ENCODE assay signal across 12 cellular contexts in the genomic region with DNA sequence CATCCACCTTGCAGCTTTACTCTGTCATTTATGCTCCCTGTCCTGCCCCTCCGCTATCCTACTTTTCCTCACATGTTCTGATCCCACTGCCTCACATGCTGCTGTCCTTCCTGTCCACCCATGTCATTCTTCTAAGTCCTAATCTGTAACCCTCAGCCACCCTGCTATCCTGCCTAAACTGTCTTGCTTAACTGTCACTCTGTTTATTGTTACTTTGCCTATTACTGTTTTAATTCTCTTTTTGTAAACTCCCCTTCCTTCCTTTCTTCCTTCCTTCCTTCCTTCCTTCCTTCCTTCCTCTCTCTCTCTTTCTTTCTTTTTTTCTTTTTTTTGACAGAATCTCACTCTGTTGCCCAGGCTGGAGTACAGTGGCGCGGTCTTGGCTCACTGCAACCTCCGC. TPM values are rescaled to one million over a fixed set of nuclear protein-coding genes. Genes with fewer than 3 reads are reported as not detected.
DNase-seq lines count a peak whose midpoint lies in the region; ATAC-seq, FAIRE-seq and TF ChIP-seq lines count a peak whose summit lies in the region.
"Had no signal": no experiment of that assay in that cellular context is flagged by ENCODE, and none has a peak within 500 bp of the region (broad histone marks: within the 10 kb centered on the region; RNA-seq: fewer than 3 reads in every experiment).

No MANE protein-coding gene starts in this region.

- no peak overlapping the region for H4K5ac ChIP-seq in H1 (ENCODE audit: insufficient read length, low read depth, low read length)

- no peaks in the 10 kb centered on the region for H3K9me3 Mint-ChIP-seq in activated CD4-positive, alpha-beta T cell treated with anti-CD3 and anti-CD28 coated beads, Interleukin-2, amount 10 ng/mL, durations not matched to agents 24 days and 14 days

- no peak overlapping the region; the same call in 1 of the 2 replicates for H3K18ac ChIP-seq in H1 (ENCODE audit: extremely low read depth, low read length)

- H3K27me3 ChIP-seq in H1 (replicated peaks in 1 of 4; ENCODE audit: control insufficient read depth in 3 of 4, extremely low read depth in 1 of 4, insufficient read depth in 3 of 4, low read length in 3 of 4) (no peaks in the 10 kb centered on the region; a peak in 1 of 7 replicates), psoas muscle (ENCODE audit: insufficient read depth in 3 of 3, low read length in 2 of 3) (no peaks in the 10 kb centered on the region), gastrocnemius medialis (no peaks in the 10 kb centered on the region)
- H3K27me3 ChIP-seq: right atrium auricular region had no signal

- peaks cover 23% of the 10 kb centered on the region for H3K4me1 ChIP-seq in OCI-LY7 (ENCODE audit: insufficient read depth, low read length, poor library complexity, severe bottlenecking)
- H3K4me1 ChIP-seq in H1 (replicated peaks in 1 of 4; ENCODE audit: control insufficient read depth in 3 of 4, insufficient read depth in 4 of 4, low read length in 3 of 4) = peaks cover 0 to 3% (median 1%) of the 10 kb centered on the region in 4 experiments; a peak in 1 of 7 replicates
- peaks cover 16% of the 10 kb centered on the region for H3K4me1 ChIP-seq in psoas muscle
- peaks cover 16 to 22% of the 10 kb centered on the region in 2 donors for H3K4me1 ChIP-seq in gastrocnemius medialis

- CTCF ChIA-PET in OCI-LY7 (lab: Charles Lee; ENCODE audit: unreplicated experiment) (no interaction called here), H1 (lab: Charles Lee; ENCODE audit: partially characterized antibody) (no interaction called here)

- H2AFZ ChIP-seq in OCI-LY7 (ENCODE audit: low read length) (no peak overlapping the region), H1 (ENCODE audit: low read length) (no peak overlapping the region)

- H3K27ac ChIP-seq in OCI-LY7 (ENCODE audit: low read depth, low read length, poor library complexity, severe bottlenecking) (no peak overlapping the region), H1 (ENCODE audit: low read depth, low read length) (no peak overlapping the region), psoas muscle (peak overlapping the region; percentile 83), gastrocnemius medialis (peak overlapping the region in 2 of 4 donors; percentile 86 to 88)
- H3K27ac ChIP-seq: right atrium auricular region had no signal

- POLR2A ChIA-PET in OCI-LY7 (lab: Charles Lee) = interaction anchor here (0.7 to 1.6 kb wide), 2 partner anchors 254 to 624 kb away, joined by 3 to 5 read pairs; a partner anchor contains a TSS
- POLR2A ChIA-PET in H1 (lab: Charles Lee; ENCODE audit: partially characterized antibody) = interaction anchor here (1.7 to 4.0 kb wide), 8 partner anchors 8 to 107 kb away, joined by 5 to 30 read pairs (median 10); a partner anchor contains a TSS

- H3K27ac Mint-ChIP-seq in activated CD4-positive, alpha-beta T cell treated with anti-CD3 and anti-CD28 coated beads, Interleukin-2, amount 10 ng/mL, durations not matched to agents 24 days and 14 days = peak overlapping the region; percentile 94

- peaks cover 36% of the 10 kb centered on the region for H3K4me1 Mint-ChIP-seq in activated CD4-positive, alpha-beta T cell treated with anti-CD3 and anti-CD28 coated beads, Interleukin-2, amount 10 ng/mL, durations not matched to agents 24 days and 14 days

- no peaks in the 10 kb centered on the region for H3K9me3 ChIP-seq in OCI-LY7 (ENCODE audit: low read length)
- H3K9me3 ChIP-seq in H1 (ENCODE audit: insufficient read depth in 2 of 2, low read depth in 1 of 2, low read length in 1 of 2) = no peaks in the 10 kb centered on the region
- H3K9me3 ChIP-seq in psoas muscle = no peaks in the 10 kb centered on the region
- no peaks in the 10 kb centered on the region for H3K9me3 ChIP-seq in gastrocnemius medialis
- H3K9me3 ChIP-seq: right atrium auricular region had no signal

- BruUV-seq in OCI-LY7 (replicated peaks; lab: Mats Ljungman, UMichigan) = no TSS peak

- no peak for FAIRE-seq in H1 (lab: Jason Lieb, UNC)

- H3K36me3 Mint-ChIP-seq in activated CD4-positive, alpha-beta T cell treated with anti-CD3 and anti-CD28 coated beads, Interleukin-2, amount 10 ng/mL, durations not matched to agents 24 days and 14 days (ENCODE audit: low read depth) = peaks cover 40% of the 10 kb centered on the region

- H3K79me2 ChIP-seq in OCI-LY7 (ENCODE audit: insufficient read depth, low read depth, low read length) (no peaks in the 10 kb centered on the region), H1 (ENCODE audit: control insufficient read depth in 1 of 2, insufficient read depth in 2 of 2, low read length in 2 of 2) (no peaks in the 10 kb centered on the region)

- peak overlapping the region; percentile 34 for H4K91ac ChIP-seq in H1 (replicated peaks; ENCODE audit: insufficient read length, low read length)

- 95% methylated on average over 1 of the region's 4 CpGs; no CpG with 5 or more reads in 1 of the 2 experiments for WGBS in H1 (ENCODE audit: extremely low coverage in 1 of 2, insufficient coverage in 1 of 2, insufficient read length in 1 of 2, insufficient replicate concordance in 2 of 2, low coverage in 1 of 2, low lambda C conversion rate in 2 of 2, missing lambda C conversion rate in 1 of 2), 2 experiments
- 89 to 94% (median 92%) methylated on average over 4 of the region's 4 CpGs for WGBS in psoas muscle, 3 donors

- no peak for DNase-seq in activated CD4-positive, alpha-beta T cell treated with anti-CD3 and anti-CD28 coated beads, Interleukin-2, amount 10 ng/mL, durations not matched to agents 24 days and 14 days
- no peak for DNase-seq in activated CD4-positive, alpha-beta T cell treated with anti-CD3 and anti-CD28 coated beads, Interleukin-2, amount 50 U/mL, for 1 hour
- DNase-seq in OCI-LY7 (ENCODE audit: low spot score) = no peak
- DNase-seq in H1 (ENCODE audit: low read depth in 1 of 2, low spot score in 2 of 2) = no peak
- no peak for DNase-seq in psoas muscle
- no peak for DNase-seq in GF-D8 (lab: John Stamatoyannopoulos, UW)
- DNase-seq in gastrocnemius medialis = no peak
- DNase-seq in OCI-M2 (lab: John Stamatoyannopoulos, UW; ENCODE audit: unreplicated experiment) = no peak
- DNase-seq: cortex of kidney, H7, NCI-H526 had no signal

- peak overlapping the region; percentile 71; the same call in 1 of the 2 replicates for H2AK5ac ChIP-seq in H1 (ENCODE audit: low read depth, low read length)

- no peaks in the 10 kb centered on the region for H3K9me2 ChIP-seq in OCI-LY7 (ENCODE audit: insufficient read depth, low read length)

- H2BK5ac ChIP-seq in H1 (ENCODE audit: low read depth, low read length) = no peak overlapping the region

- no peak for ATAC-seq in psoas muscle
- ATAC-seq in gastrocnemius medialis = no peak

- H3K23me2 ChIP-seq in H1 (ENCODE audit: low read depth, low read length) = peaks cover 8% of the 10 kb centered on the region

- in situ Hi-C loops in gastrocnemius medialis (cut with MboI; ENCODE audit: low sequenced_read_pairs in 4 of 4) = no loop called here

- no peak overlapping the region for H3K4ac ChIP-seq in H1 (replicated peaks; ENCODE audit: insufficient read length, low read depth, low read length)

- H3K4me2 ChIP-seq in OCI-LY7 (ENCODE audit: low read length) (peak overlapping the region; percentile 96), H1 (ENCODE audit: insufficient read depth in 1 of 2, low read depth in 2 of 2, low read length in 2 of 2) (no peak overlapping the region; a peak in 1 of 4 replicates)

- H3K36me3 ChIP-seq in OCI-LY7 (ENCODE audit: insufficient read depth, low read length) (peaks cover 28% of the 10 kb centered on the region), H1 (ENCODE audit: control insufficient read depth in 2 of 4, insufficient read depth in 4 of 4, low read length in 3 of 4) (peaks cover 5 to 13% (median 10%) of the 10 kb centered on the region in 4 experiments; a peak in 7 of 8 replicates), psoas muscle (ENCODE audit: insufficient read depth in 1 of 2, low read depth in 1 of 2) (peaks cover 11 to 63% of the 10 kb centered on the region in 2 donors), gastrocnemius medialis (peaks cover 0 to 54% of the 10 kb centered on the region in 2 donors)

- H3K56ac ChIP-seq in H1 (replicated peaks; ENCODE audit: insufficient read length, low read depth, low read length) = no peak overlapping the region

- no peak overlapping the region for H3K9ac ChIP-seq in H1 (replicated peaks in 1 of 4; ENCODE audit: extremely low read depth in 1 of 4, low read depth in 3 of 4, low read length in 3 of 4)

- no peak for TF ChIP-seq EP300 in H1 (IDR thresholded peaks at IDR 0.05; ENCODE audit: borderline replicate concordance in 1 of 2, low read depth in 2 of 2, low read length in 2 of 2)

- H2BK12ac ChIP-seq in H1 (ENCODE audit: low read depth, low read length) = peak overlapping the region; percentile 80; the same call in 1 of the 2 replicates

- no peak overlapping the region for H2BK120ac ChIP-seq in H1 (replicated peaks; ENCODE audit: low read depth, low read length)

- no peak overlapping the region for H3K23ac ChIP-seq in H1 (ENCODE audit: insufficient read length)

- no peaks in the 10 kb centered on the region for H3K27me3 Mint-ChIP-seq in activated CD4-positive, alpha-beta T cell treated with anti-CD3 and anti-CD28 coated beads, Interleukin-2, amount 10 ng/mL, durations not matched to agents 24 days and 14 days

- TF ChIP-seq CTCF in OCI-LY7 (conservative IDR thresholded peaks at IDR 0.05; ENCODE audit: low read length) (no peak), H1 (IDR thresholded peaks at IDR 0.05; ENCODE audit: control extremely low read depth in 1 of 3, insufficient read depth in 1 of 3, low read depth in 1 of 3, low read length in 3 of 3) (no peak), psoas muscle (IDR thresholded peaks at IDR 0.05) (no peak), gastrocnemius medialis (IDR thresholded peaks at IDR 0.05 in 4 of 5, conservative IDR thresholded peaks at IDR 0.05 in 1 of 5) (no peak)

- H2BK20ac ChIP-seq in H1 (ENCODE audit: low read length) = no peak overlapping the region

- TF ChIP-seq POLR2A in H1 (IDR thresholded peaks at IDR 0.05; ENCODE audit: control extremely low read depth in 1 of 2, low read depth in 2 of 2, low read length in 2 of 2) (no peak), gastrocnemius medialis (IDR thresholded peaks at IDR 0.05) (no peak)

- TF ChIP-seq RAD21 in H1 (IDR thresholded peaks at IDR 0.05 in 1 of 2, conservative IDR thresholded peaks at IDR 0.05 in 1 of 2; ENCODE audit: low read depth in 2 of 2, low read length in 2 of 2) = no peak

- H3K4me3 Mint-ChIP-seq in activated CD4-positive, alpha-beta T cell treated with anti-CD3 and anti-CD28 coated beads, Interleukin-2, amount 10 ng/mL, durations not matched to agents 24 days and 14 days = peak overlapping the region; percentile 94

- no peak overlapping the region for H3K14ac ChIP-seq in H1 (ENCODE audit: insufficient read length)

- H3K79me1 ChIP-seq in H1 (ENCODE audit: low read depth, low read length) = no peaks in the 10 kb centered on the region

- peak overlapping the region; percentile 81; the same call in 1 of the 2 replicates for H2BK15ac ChIP-seq in H1 (ENCODE audit: low read length)

- no peaks in the 10 kb centered on the region for H4K20me1 ChIP-seq in OCI-LY7 (ENCODE audit: insufficient read depth, low read length)
- H4K20me1 ChIP-seq in H1 (replicated peaks in 1 of 2; ENCODE audit: control insufficient read depth in 1 of 2, insufficient read depth in 2 of 2, low read length in 2 of 2) = peaks cover 0 to under 1% of the 10 kb centered on the region in 2 experiments

- no peak overlapping the region for H4K8ac ChIP-seq in H1 (ENCODE audit: extremely low read depth, insufficient read depth, low read length)

- peak overlapping the region; percentile 85 for H3K4me3 ChIP-seq in OCI-LY7 (ENCODE audit: low read depth, low read length, poor library complexity, severe bottlenecking)
- H3K4me3 ChIP-seq in H1 (ENCODE audit: extremely low read depth in 1 of 4, insufficient read depth in 2 of 4, low read depth in 3 of 4, low read length in 4 of 4) = no peak overlapping the region
- peak overlapping the region; percentile 79 for H3K4me3 ChIP-seq in psoas muscle
- peak overlapping the region in 2 of 4 donors; percentile 83 to 99 for H3K4me3 ChIP-seq in gastrocnemius medialis

- intact Hi-C loops in activated CD4-positive, alpha-beta T cell treated with anti-CD3 and anti-CD28 coated beads, Interleukin-2, amount 10 ng/mL, durations not matched to agents 24 days and 14 days (cut with micrococcal nuclease) = no loop called here
- intact Hi-C loops in OCI-LY7 (cut with micrococcal nuclease; ENCODE audit: unreplicated experiment) = no loop called here
- intact Hi-C loops in psoas muscle (cut with DNase I) = no loop called here
- intact Hi-C loops in gastrocnemius medialis (cut with DNase I; ENCODE audit: low total_unique reads) = loop anchor here (5.0 kb wide), 1 partner anchor 334 kb away; a partner anchor contains a TSS

RNA-seq across cellular contexts. Expression of a gene that starts 1.4 kb away (rescaled TPM):
- 38.1 and 39.4 TPM in 2 replicates for total RNA-seq in activated CD4-positive, alpha-beta T cell treated with anti-CD3 and anti-CD28 coated beads, Interleukin-2, amount 10 ng/mL, durations not matched to agents 24 days and 14 days
- 27.4 and 37.0 TPM in 2 replicates for total RNA-seq in OCI-LY7 (2014; rRNA removed; shearing (Covaris generic))
- total RNA-seq in OCI-LY7 (2022) = 31.1 and 32.9 TPM in 2 replicates
- 9.8 and 10.5 TPM in 2 replicates for total RNA-seq in H1 (2021; fragmentation: NEBNext Ultra II Directional; extraction: Animal tissue kit (Norgen Biotek cat#: 25700))
- polyA plus RNA-seq in H1 (2011; rRNA removed) = 7.7 and 10.2 TPM in 2 replicates
- 8.3 TPM for polyA plus RNA-seq in H1 (2011; cell fraction: cytosol; rRNA removed)
- 43.8 TPM for polyA plus RNA-seq in H1 (2011; cell fraction: nucleus; rRNA removed)
- polyA plus RNA-seq in H1 (2012, experiment 1 of 2) = 7.7 to 17.5 TPM (median 14.2 TPM) in 4 replicates
- 4.2 TPM for polyA plus RNA-seq in H1 (2012, experiment 2 of 2)
- polyA plus RNA-seq in H1 (2013, experiment 1 of 2) = 4.2 TPM
- 4.8 TPM for polyA plus RNA-seq in H1 (2013, experiment 2 of 2)
- 11.3 and 13.2 TPM in 2 replicates for polyA minus RNA-seq in H1 (2011; rRNA and poly(A)+ RNA removed)
- polyA minus RNA-seq in H1 (2011; cell fraction: cytosol; rRNA and poly(A)+ RNA removed) = 5.1 TPM
- 13.7 TPM for polyA minus RNA-seq in H1 (2011; cell fraction: nucleus; rRNA and poly(A)+ RNA removed)
- 10 to 100 TPM in 2 of 4 donors, 1 to 10 TPM in 2; 6.5 to 10.9 (median 9.6) TPM for total RNA-seq in psoas muscle
- 10 to 100 TPM in 2 of 3 donors, 1 to 10 TPM in 1; 6.3 to 10.8 (median 10.7) TPM for polyA plus RNA-seq in psoas muscle
- total RNA-seq in gastrocnemius medialis = 10 to 100 TPM in 1 of 4 donors, 1 to 10 TPM in 3; 5.3 to 20.1 (median 7.1) TPM

RNA-seq across cellular contexts. Expression of a gene that starts 12.4 kb away (rescaled TPM):
- total RNA-seq in activated CD4-positive, alpha-beta T cell treated with anti-CD3 and anti-CD28 coated beads, Interleukin-2, amount 10 ng/mL, durations not matched to agents 24 days and 14 days = 54.3 and 55.2 TPM in 2 replicates
- 17.6 and 22.8 TPM in 2 replicates for total RNA-seq in OCI-LY7 (2014; rRNA removed; shearing (Covaris generic))
- total RNA-seq in OCI-LY7 (2022) = 23.1 and 24.2 TPM in 2 replicates
- total RNA-seq in H1 (2021; fragmentation: NEBNext Ultra II Directional; extraction: Animal tissue kit (Norgen Biotek cat#: 25700)) = 49.0 and 52.7 TPM in 2 replicates
- polyA plus RNA-seq in H1 (2011; rRNA removed) = 69.5 and 88.6 TPM in 2 replicates
- 68.1 TPM for polyA plus RNA-seq in H1 (2011; cell fraction: cytosol; rRNA removed)
- 63.0 TPM for polyA plus RNA-seq in H1 (2011; cell fraction: nucleus; rRNA removed)
- polyA plus RNA-seq in H1 (2012, experiment 1 of 2) = 34.5 to 42.5 TPM (median 42.0 TPM) in 4 replicates
- polyA plus RNA-seq in H1 (2012, experiment 2 of 2) = 41.2 TPM
- polyA plus RNA-seq in H1 (2013, experiment 1 of 2) = 30.6 TPM
- polyA plus RNA-seq in H1 (2013, experiment 2 of 2) = 31.1 TPM
- 46.3 and 46.8 TPM in 2 replicates for polyA minus RNA-seq in H1 (2011; rRNA and poly(A)+ RNA removed)
- polyA minus RNA-seq in H1 (2011; cell fraction: cytosol; rRNA and poly(A)+ RNA removed) = 33.1 TPM
- 24.0 TPM for polyA minus RNA-seq in H1 (2011; cell fraction: nucleus; rRNA and poly(A)+ RNA removed)
- total RNA-seq in psoas muscle = 10 to 100 TPM; 36.4 to 46.6 (median 40.1) TPM
- 10 to 100 TPM; 26.3 to 57.7 (median 34.7) TPM for polyA plus RNA-seq in psoas muscle
- 10 to 100 TPM; 35.2 to 54.7 (median 44.9) TPM for total RNA-seq in gastrocnemius medialis

RNA-seq across cellular contexts. Expression of a gene that starts 45.8 kb away (rescaled TPM):
- total RNA-seq in activated CD4-positive, alpha-beta T cell treated with anti-CD3 and anti-CD28 coated beads, Interleukin-2, amount 10 ng/mL, durations not matched to agents 24 days and 14 days = 78.9 and 79.6 TPM in 2 replicates
- 111 and 126 TPM in 2 replicates for total RNA-seq in OCI-LY7 (2014; rRNA removed; shearing (Covaris generic))
- total RNA-seq in OCI-LY7 (2022) (58.7 and 65.5 TPM in 2 replicates), psoas muscle (10 to 100 TPM; 20.7 to 61.9 (median 37.2) TPM), gastrocnemius medialis (10 to 100 TPM; 42.3 to 87.6 (median 69.2) TPM)
- total RNA-seq in H1 (2021; fragmentation: NEBNext Ultra II Directional; extraction: Animal tissue kit (Norgen Biotek cat#: 25700)) = 33.9 and 37.2 TPM in 2 replicates
- polyA plus RNA-seq in H1 (2011; rRNA removed) (134 and 168 TPM in 2 replicates), psoas muscle (10 to 100 TPM; 52.5 to 83.6 (median 55.9) TPM)
- polyA plus RNA-seq in H1 (2011; cell fraction: cytosol; rRNA removed) = 125 TPM
- 70.6 TPM for polyA plus RNA-seq in H1 (2011; cell fraction: nucleus; rRNA removed)
- polyA plus RNA-seq in H1 (2012, experiment 1 of 2) = 48.8 to 75.5 TPM (median 71.2 TPM) in 4 replicates
- polyA plus RNA-seq in H1 (2012, experiment 2 of 2) = 54.9 TPM
- polyA plus RNA-seq in H1 (2013, experiment 1 of 2) = 53.9 TPM
- 54.5 TPM for polyA plus RNA-seq in H1 (2013, experiment 2 of 2)
- 7.8 and 8.3 TPM in 2 replicates for polyA minus RNA-seq in H1 (2011; rRNA and poly(A)+ RNA removed)
- 11.4 TPM for polyA minus RNA-seq in H1 (2011; cell fraction: cytosol; rRNA and poly(A)+ RNA removed)
- 24.6 TPM for polyA minus RNA-seq in H1 (2011; cell fraction: nucleus; rRNA and poly(A)+ RNA removed)

RNA-seq across cellular contexts. Expression of a gene that starts 59.8 kb away (rescaled TPM):
- 0.62 and 0.72 TPM in 2 replicates for total RNA-seq in activated CD4-positive, alpha-beta T cell treated with anti-CD3 and anti-CD28 coated beads, Interleukin-2, amount 10 ng/mL, durations not matched to agents 24 days and 14 days
- total RNA-seq in OCI-LY7 (2014; rRNA removed; shearing (Covaris generic)) = 0.05 and 0.35 TPM in 2 replicates
- 1.5 and 1.7 TPM in 2 replicates for total RNA-seq in OCI-LY7 (2022)
- 1.5 and 1.6 TPM in 2 replicates for total RNA-seq in H1 (2021; fragmentation: NEBNext Ultra II Directional; extraction: Animal tissue kit (Norgen Biotek cat#: 25700))
- polyA plus RNA-seq in H1 (2011; rRNA removed) = 0.53 and 0.63 TPM in 2 replicates
- 0.70 TPM for polyA plus RNA-seq in H1 (2011; cell fraction: cytosol; rRNA removed)
- 1.9 TPM for polyA plus RNA-seq in H1 (2011; cell fraction: nucleus; rRNA removed)
- polyA plus RNA-seq in H1 (2012, experiment 1 of 2) = 0.68 to 1.1 TPM (median 0.97 TPM) in 4 replicates
- 0.50 TPM for polyA plus RNA-seq in H1 (2012, experiment 2 of 2)
- polyA plus RNA-seq in H1 (2013, experiment 1 of 2) = 0.26 TPM
- 0.22 TPM for polyA plus RNA-seq in H1 (2013, experiment 2 of 2)
- 0.60 and 0.76 TPM in 2 replicates for polyA minus RNA-seq in H1 (2011; rRNA and poly(A)+ RNA removed)
- polyA minus RNA-seq in H1 (2011; cell fraction: cytosol; rRNA and poly(A)+ RNA removed) = 0.66 TPM
- 1.1 TPM for polyA minus RNA-seq in H1 (2011; cell fraction: nucleus; rRNA and poly(A)+ RNA removed)
- not detected for total RNA-seq in psoas muscle
- under 1 TPM in 2 of 3 donors, not detected in 1; 0.01 to 0.03 TPM for polyA plus RNA-seq in psoas muscle
- total RNA-seq in gastrocnemius medialis = under 1 TPM in 1 of 4 donors, not detected in 3; 0.04 TPM
- total RNA-seq: H7 had no signal

Comparison
In these comparisons a context has a peak if more than half of its experiments do, and no peak if none do; other contexts are left out.
1. H3K4me3 ChIP-seq: peak in OCI-LY7 (single experiment) and psoas muscle (single experiment); none in H1 (0 of 4).